ENCODE assay signal across 2 cellular contexts in genomic region chr11:66328307-66329144, GRCh38.
A peak's percentile ranks its signal among the peaks of the same experiment; 100 is the strongest.
TF ChIP-seq lines count a peak whose summit lies in the region.

No MANE protein-coding gene starts in this region.

TF ChIP-seq in GM23338, 12 proteins besides CTCF, POLR2A, EP300 and RAD21:
- TF ChIP-seq NANOG (IDR thresholded peaks at IDR 0.05; ENCODE audit: borderline replicate concordance) (peak; percentile 14; the same call in 1 of the 2 replicates), ZNF114 (CRISPR knock-in tag; IDR thresholded peaks at IDR 0.05) (no peak)

TF ChIP-seq in K562, 482 proteins besides CTCF, POLR2A, EP300 and RAD21 (continues in another document):
- TF ChIP-seq ZFP91 (CRISPR knock-in tag; IDR thresholded peaks at IDR 0.05) (peak; percentile 46; the same call in 1 of the 2 replicates), ZNF24 (IDR thresholded peaks at IDR 0.05) (peak; percentile 95), NR2F6 (CRISPR knock-in tag; IDR thresholded peaks at IDR 0.05) (no peak), NR1H2 (CRISPR knock-in tag; IDR thresholded peaks at IDR 0.05) (0 out of 2 replicates have a peak, but pooled peaks have one; percentile 62), CBX3 (IDR thresholded peaks at IDR 0.05; ENCODE audit: borderline replicate concordance in 1 of 2, low read length in 2 of 2) (peak in 1 of 2 experiments; percentile 83; a peak in 2 of 3 replicates), ZBTB40 (IDR thresholded peaks at IDR 0.05) (0 out of 2 replicates have a peak, but pooled peaks have one; percentile 50), ZBTB40 (CRISPR knock-in tag; IDR thresholded peaks at IDR 0.05) (0 out of 2 replicates have a peak, but pooled peaks have one; percentile 11), ARID2 (IDR thresholded peaks at IDR 0.05) (peak; percentile 44; the same call in 1 of the 2 replicates), HMG20B (CRISPR knock-in tag; IDR thresholded peaks at IDR 0.05) (no peak), CTBP1 (IDR thresholded peaks at IDR 0.05; ENCODE audit: borderline replicate concordance) (peak; percentile 83), SRF (CRISPR knock-in tag; IDR thresholded peaks at IDR 0.05) (peak in 1 of 2 experiments; percentile 32; a peak in 1 of 4 replicates), ZBTB11 (CRISPR knock-in tag; IDR thresholded peaks at IDR 0.05) (peak in 1 of 3 experiments; percentile 56; a peak in 1 of 6 replicates), REST (CRISPR knock-in tag; IDR thresholded peaks at IDR 0.05; ENCODE audit: low read depth) (peak; percentile 80; the same call in 1 of the 2 replicates), MTA3 (IDR thresholded peaks at IDR 0.05; ENCODE audit: borderline replicate concordance) (peak; percentile 82), TCF15 (CRISPR knock-in tag; IDR thresholded peaks at IDR 0.05) (no peak), FOXP4 (CRISPR knock-in tag; IDR thresholded peaks at IDR 0.05; ENCODE audit: borderline replicate concordance) (0 out of 2 replicates have a peak, but pooled peaks have one; percentile 42), KLF16 (IDR thresholded peaks at IDR 0.05) (peak; percentile 49; the same call in 1 of the 2 replicates), TEAD2 (tag; IDR thresholded peaks at IDR 0.05) (peak; percentile 94), ZNF282 (CRISPR knock-in tag; IDR thresholded peaks at IDR 0.05) (peak; percentile 78; the same call in 1 of the 2 replicates), NONO (IDR thresholded peaks at IDR 0.05; ENCODE audit: low read depth in 2 of 2, low read length in 1 of 2) (peak in 1 of 2 experiments; percentile 63; a peak in 1 of 4 replicates), IRF2 (CRISPR knock-in tag; IDR thresholded peaks at IDR 0.05) (no peak), FOXK1 (CRISPR knock-in tag; IDR thresholded peaks at IDR 0.05; ENCODE audit: borderline replicate concordance) (0 out of 2 replicates have a peak, but pooled peaks have one; percentile 18), KDM4B (IDR thresholded peaks at IDR 0.05; ENCODE audit: borderline replicate concordance in 2 of 2, low read depth in 1 of 2) (peak in 1 of 2 experiments; percentile 69; a peak in 1 of 4 replicates), YY1 (IDR thresholded peaks at IDR 0.05; ENCODE audit: borderline replicate concordance in 1 of 3, control insufficient read depth in 1 of 3, extremely low read depth in 1 of 3, insufficient read depth in 3 of 3, insufficient read length in 1 of 3, insufficient replicate concordance in 2 of 3, low read depth in 1 of 3, low read length in 2 of 3) (peak in 2 of 3 experiments; percentile 40 to 76), JUND (IDR thresholded peaks at IDR 0.05; ENCODE audit: borderline replicate concordance, low read depth, low read length) (peak; percentile 35; the same call in 1 of the 2 replicates), JUND (tag; IDR thresholded peaks at IDR 0.05; ENCODE audit: borderline replicate concordance, low read depth, low read length) (peak; percentile 42; the same call in 1 of the 3 replicates), RAD51 (IDR thresholded peaks at IDR 0.05; ENCODE audit: borderline replicate concordance, low read depth) (peak; percentile 63; the same call in 1 of the 2 replicates)
